ENCODE assay signal across 17 cellular contexts in the genomic region with DNA sequence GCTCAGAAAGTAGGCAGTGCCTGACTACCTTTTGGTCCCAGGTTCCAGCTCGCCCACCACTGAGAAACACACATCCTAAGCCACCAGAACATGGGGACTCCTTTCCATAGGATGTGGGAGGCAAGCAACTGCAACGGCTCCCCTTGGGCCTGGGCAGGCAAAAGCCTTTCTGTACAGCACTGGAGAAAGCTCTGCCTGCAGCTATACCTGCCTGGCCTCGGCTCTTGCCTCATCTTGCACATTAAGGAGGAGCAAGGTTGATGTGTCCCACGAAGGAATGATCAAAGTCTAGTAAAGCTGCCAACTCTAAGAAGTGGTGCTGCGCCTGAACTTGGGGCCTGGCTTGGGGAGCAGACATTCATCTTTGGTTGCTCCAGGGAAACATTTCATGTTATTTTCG. TPM values are rescaled to one million over a fixed set of nuclear protein-coding genes. Genes with fewer than 3 reads are reported as not detected.
DNase-seq lines count a peak whose midpoint lies in the region; ATAC-seq and TF ChIP-seq lines count a peak whose summit lies in the region.
"Had no signal": no experiment of that assay in that cellular context is flagged by ENCODE, and none has a peak within 500 bp of the region (broad histone marks: within the 10 kb centered on the region; RNA-seq: fewer than 3 reads in every experiment).

No MANE protein-coding gene starts in this region.

- H3K9me3 ChIP-seq in H9 (ENCODE audit: control insufficient read depth, low read depth, low read length) (no peaks in the 10 kb centered on the region), hepatocyte (ENCODE audit: low read depth) (no peaks in the 10 kb centered on the region), trophoblast cell (ENCODE audit: insufficient read depth, low read depth, low read length) (no peaks in the 10 kb centered on the region)
- H3K9me3 ChIP-seq: A549, Peyer's patch had no signal

- DNase-seq in H9 (no peak), ecto neural progenitor cell (ENCODE audit: low spot score) (peak; percentile 57), hepatocyte (ENCODE audit: low spot score) (peak; percentile 21), trophoblast cell (no peak), SIG-M5 (lab: John Stamatoyannopoulos, UW) (no peak)
- no peak for DNase-seq in activated CD4-positive, alpha-beta memory T cell treated with anti-CD3 and anti-CD28 coated beads for 36 hours
- DNase-seq in activated CD4-positive, CD25-positive, alpha-beta regulatory T cell treated with anti-CD3 and anti-CD28 coated beads, Interleukin-2, amount 50 U/mL, for 72 hours = no peak
- DNase-seq: COR-L47, NCI-H146, NCI-H226, NCI-H69, Peyer's patch, SHP77 treated with DMSO at 0.1 percent for 48 hours had no signal

- H3K23ac ChIP-seq in H9 (ENCODE audit: insufficient read length, low read depth, low read length) (no peak overlapping the region), trophoblast cell (ENCODE audit: low read length) (no peak overlapping the region)

- no peak overlapping the region for H2BK12ac ChIP-seq in H9 (ENCODE audit: insufficient read length, low read depth, low read length)
- H2BK12ac ChIP-seq in trophoblast cell (ENCODE audit: low read length) = peak overlapping the region; percentile 40

- no peak overlapping the region for H4K91ac ChIP-seq in H9 (ENCODE audit: insufficient read length, low read depth, low read length)
- no peak overlapping the region for H4K91ac ChIP-seq in trophoblast cell (ENCODE audit: low read depth, low read length)

- H3K9ac ChIP-seq in H9 (ENCODE audit: extremely low read depth, insufficient read length, low read length) (no peak overlapping the region), trophoblast cell (ENCODE audit: low read length) (no peak overlapping the region)

- TF ChIP-seq CTCF in H9 (conservative IDR thresholded peaks at IDR 0.05) = no peak
- TF ChIP-seq CTCF in hepatocyte (IDR thresholded peaks at IDR 0.05; ENCODE audit: poor library complexity) = no peak

- no peak overlapping the region for H4K8ac ChIP-seq in H9 (replicated peaks; ENCODE audit: insufficient read length, low read depth, low read length)
- no peak overlapping the region for H4K8ac ChIP-seq in trophoblast cell (ENCODE audit: low read depth, low read length)

- H3K4me2 ChIP-seq in H9 (ENCODE audit: insufficient read depth, insufficient read length, low read length) (no peak overlapping the region), hepatocyte (peak overlapping the region; percentile 38), trophoblast cell (ENCODE audit: low read length) (no peak overlapping the region)
- H3K4me2 ChIP-seq: A549 had no signal

- H3K9me3 Mint-ChIP-seq in H9 = no peaks in the 10 kb centered on the region
- H3K9me3 Mint-ChIP-seq in activated CD4-positive, alpha-beta memory T cell treated with anti-CD3 and anti-CD28 coated beads for 36 hours = no peaks in the 10 kb centered on the region

- no peak overlapping the region for H2BK5ac ChIP-seq in H9 (ENCODE audit: insufficient read length, low read length)
- H2BK5ac ChIP-seq in trophoblast cell (ENCODE audit: low read depth, low read length, poor library complexity) = no peak overlapping the region

- no peak for ATAC-seq in GM18498 (IDR thresholded peaks at IDR 0.05; ENCODE audit: unreplicated experiment)
- ATAC-seq: A549, HCT116 had no signal

- H2BK20ac ChIP-seq in H9 (ENCODE audit: low read depth, low read length, poor library complexity, severe bottlenecking) = no peak overlapping the region

- H2AFZ ChIP-seq in H9 (ENCODE audit: low read length) (no peak overlapping the region), hepatocyte (no peak overlapping the region), trophoblast cell (ENCODE audit: insufficient read depth, low read length, poor library complexity) (no peak overlapping the region)

- no peaks in the 10 kb centered on the region for H3K36me3 Mint-ChIP-seq in H9 (ENCODE audit: insufficient read depth in 1 of 3, low read depth in 3 of 3)
- H3K36me3 Mint-ChIP-seq in activated CD4-positive, alpha-beta memory T cell treated with anti-CD3 and anti-CD28 coated beads for 36 hours = peaks cover 2% of the 10 kb centered on the region

- no peak overlapping the region for H2BK15ac ChIP-seq in H9 (ENCODE audit: low read depth, low read length)

- H3K79me2 ChIP-seq in H9 (ENCODE audit: insufficient read depth, low read length) = no peaks in the 10 kb centered on the region
- no peaks in the 10 kb centered on the region for H3K79me2 ChIP-seq in hepatocyte
- H3K79me2 ChIP-seq in trophoblast cell (ENCODE audit: control insufficient read depth, insufficient read depth, low read length, poor library complexity) = no peaks in the 10 kb centered on the region

- H3K27ac Mint-ChIP-seq in H9 = peak overlapping the region in 2 of 3 experiments; percentile 41 to 82; a peak in 4 of 7 replicates
- no peak overlapping the region for H3K27ac Mint-ChIP-seq in activated CD4-positive, alpha-beta memory T cell treated with anti-CD3 and anti-CD28 coated beads for 36 hours

- H3K4me3 ChIP-seq in hepatocyte (no peak overlapping the region), trophoblast cell (ENCODE audit: low read depth, low read length) (no peak overlapping the region)
- H3K4me3 ChIP-seq: A549, Peyer's patch had no signal

- CTCF ChIA-PET in activated CD4-positive, alpha-beta memory T cell treated with anti-CD3 and anti-CD28 coated beads for 36 hours (lab: Charles Lee) = no interaction called here

- H3K4ac ChIP-seq in H9 (ENCODE audit: low read depth, low read length) (no peak overlapping the region), trophoblast cell (ENCODE audit: low read depth, low read length) (no peak overlapping the region)

- H3K36me3 ChIP-seq in hepatocyte (replicated peaks; ENCODE audit: insufficient read depth, low read depth) (no peaks in the 10 kb centered on the region), trophoblast cell (ENCODE audit: control insufficient read depth in 1 of 2, insufficient read depth in 2 of 2, low read length in 2 of 2) (no peaks in the 10 kb centered on the region)
- H3K36me3 ChIP-seq: Peyer's patch had no signal

- H3K14ac ChIP-seq in H9 (ENCODE audit: insufficient read depth, low read length) = no peak overlapping the region
- H3K14ac ChIP-seq in trophoblast cell (ENCODE audit: low read length) = no peak overlapping the region

- H3K9me2 ChIP-seq in hepatocyte (replicated peaks; ENCODE audit: insufficient read depth) = no peaks in the 10 kb centered on the region

- H4K20me1 ChIP-seq in H9 (ENCODE audit: control insufficient read depth, insufficient read depth, insufficient read length) = no peaks in the 10 kb centered on the region
- H4K20me1 ChIP-seq in hepatocyte (ENCODE audit: insufficient read depth, poor library complexity, severe bottlenecking) = no peaks in the 10 kb centered on the region

- H2AK5ac ChIP-seq in H9 (ENCODE audit: insufficient read length, low read length) (no peak overlapping the region), trophoblast cell (ENCODE audit: low read length) (no peak overlapping the region)

- H2BK120ac ChIP-seq in H9 (ENCODE audit: low read depth, low read length, poor library complexity, severe bottlenecking) = no peak overlapping the region
- no peak overlapping the region for H2BK120ac ChIP-seq in trophoblast cell (ENCODE audit: insufficient read depth, low read length, poor library complexity)

- no peaks in the 10 kb centered on the region for H3K23me2 ChIP-seq in H9 (ENCODE audit: insufficient read length, low read depth, low read length, poor library complexity, severe bottlenecking)

- H3K27me3 ChIP-seq in H9 (ENCODE audit: insufficient read depth, low read length) (peaks cover 13% of the 10 kb centered on the region; the same call in 1 of the 2 replicates), hepatocyte (no peaks in the 10 kb centered on the region), trophoblast cell (ENCODE audit: insufficient read depth, low read length) (no peaks in the 10 kb centered on the region)
- H3K27me3 ChIP-seq: Peyer's patch had no signal

- no peak overlapping the region for H3K56ac ChIP-seq in H9 (ENCODE audit: insufficient read length, low read depth, low read length)

- H3K79me1 ChIP-seq in H9 (ENCODE audit: insufficient read depth, low read depth, low read length, poor library complexity, severe bottlenecking) (no peaks in the 10 kb centered on the region), trophoblast cell (ENCODE audit: low read length) (no peaks in the 10 kb centered on the region)

- H3K27ac ChIP-seq in H9 (ENCODE audit: insufficient read length, low read depth, low read length) = no peak overlapping the region
- H3K27ac ChIP-seq in hepatocyte = no peak overlapping the region
- H3K27ac ChIP-seq in trophoblast cell (ENCODE audit: low read depth, low read length) = no peak overlapping the region
- H3K27ac ChIP-seq: A549, C4-2B, Peyer's patch had no signal

- WGBS in H9 (ENCODE audit: extremely low coverage, insufficient read length, low lambda C conversion rate) = no CpG with 5 or more reads among the region's 6 CpGs
- 49% methylated on average over 6 of the region's 6 CpGs for WGBS in hepatocyte (ENCODE audit: low lambda C conversion rate, missing lambda C conversion rate)
- WGBS in trophoblast cell (ENCODE audit: extremely low coverage, insufficient coverage, insufficient read length) = no CpG with 5 or more reads among the region's 6 CpGs

- H4K12ac ChIP-seq in trophoblast cell (ENCODE audit: low read depth, low read length) = no peak overlapping the region

- H3K18ac ChIP-seq in H9 (ENCODE audit: insufficient read length, low read depth, low read length) = no peak overlapping the region
- H3K18ac ChIP-seq in trophoblast cell (ENCODE audit: low read length) = no peak overlapping the region

- POLR2A ChIA-PET in activated CD4-positive, alpha-beta memory T cell treated with anti-CD3 and anti-CD28 coated beads for 36 hours (lab: Charles Lee) = no interaction called here

- no peak overlapping the region for H3T11ph ChIP-seq in H9 (ENCODE audit: low read length)

- no peaks in the 10 kb centered on the region for H3K4me1 ChIP-seq in H9 (ENCODE audit: insufficient read depth, low read length)
- peaks cover 7% of the 10 kb centered on the region for H3K4me1 ChIP-seq in hepatocyte (ENCODE audit: insufficient read depth)
- H3K4me1 ChIP-seq in trophoblast cell (ENCODE audit: control insufficient read depth in 1 of 2, insufficient read depth in 2 of 2, low read length in 2 of 2) = peaks cover 4 to 10% of the 10 kb centered on the region in 2 experiments
- H3K4me1 ChIP-seq: A549, Peyer's patch had no signal

- intact Hi-C loops in activated CD4-positive, alpha-beta memory T cell treated with anti-CD3 and anti-CD28 coated beads for 36 hours (cut with micrococcal nuclease) = no loop called here

- H3K27me3 Mint-ChIP-seq in H9 (ENCODE audit: low read depth) = peaks cover 78% of the 10 kb centered on the region
- peaks cover 2% of the 10 kb centered on the region for H3K27me3 Mint-ChIP-seq in activated CD4-positive, alpha-beta memory T cell treated with anti-CD3 and anti-CD28 coated beads for 36 hours

- H3K4me3 Mint-ChIP-seq in H9 = peak overlapping the region in 1 of 2 experiments; percentile 11; a peak in 1 of 5 replicates
- H3K4me3 Mint-ChIP-seq in activated CD4-positive, alpha-beta memory T cell treated with anti-CD3 and anti-CD28 coated beads for 36 hours = no peak overlapping the region

- H4K5ac ChIP-seq in H9 (ENCODE audit: insufficient read length, low read depth, low read length) = no peak overlapping the region

- peaks cover 41 to 60% of the 10 kb centered on the region in 2 experiments for H3K4me1 Mint-ChIP-seq in H9
- H3K4me1 Mint-ChIP-seq in activated CD4-positive, alpha-beta memory T cell treated with anti-CD3 and anti-CD28 coated beads for 36 hours (ENCODE audit: low read depth) = no peaks in the 10 kb centered on the region

RNA-seq across cellular contexts. Expression of a gene that starts 19.6 kb away (rescaled TPM):
- total RNA-seq in H9 (2021) = 9.9 and 10.6 TPM in 2 replicates
- 127 and 134 TPM in 2 replicates for total RNA-seq in hepatocyte
- 69.8 and 73.8 TPM in 2 replicates for polyA plus RNA-seq in hepatocyte
- polyA plus RNA-seq in trophoblast cell (2013) = 69.7 and 76.1 TPM in 2 replicates
- total RNA-seq in activated CD4-positive, alpha-beta memory T cell treated with anti-CD3 and anti-CD28 coated beads for 36 hours = 10 to 100 TPM; 23.9 to 25.1 TPM

Comparison
In these comparisons a context has a peak if more than half of its experiments do, and no peak if none do; other contexts are left out.
1. DNase-seq: peak in ecto neural progenitor cell (single experiment) and hepatocyte (single experiment); none in H9 (single experiment), trophoblast cell (0 of 2), activated CD4-positive, alpha-beta memory T cell treated with anti-CD3 and anti-CD28 coated beads for 36 hours (single experiment), activated CD4-positive, CD25-positive, alpha-beta regulatory T cell treated with anti-CD3 and anti-CD28 coated beads, Interleukin-2, amount 50 U/mL, for 72 hours (single experiment) and SIG-M5 (single experiment).